ENCODE assay signal across 12 cellular contexts in genomic region chr12:2335109-2335508, GRCh38.
DNase-seq lines count a peak whose midpoint lies in the region; FAIRE-seq and TF ChIP-seq lines count a peak whose summit lies in the region.
"Had no signal": no experiment of that assay in that cellular context is flagged by ENCODE, and none has a peak within 500 bp of the region (broad histone marks: within the 10 kb centered on the region; RNA-seq: fewer than 3 reads in every experiment).

No MANE protein-coding gene starts in this region.

- no peak overlapping the region for H3K4me3 Mint-ChIP-seq in endodermal cell
- H3K4me3 Mint-ChIP-seq in activated T-cell treated with anti-CD3 and anti-CD28 coated beads, Interleukin-2, amount 50 U/mL, for 24 hours, result no peak overlapping the region
- H3K4me3 Mint-ChIP-seq: activated CD4-positive, alpha-beta memory T cell treated with anti-CD3 and anti-CD28 coated beads for 36 hours; CD8-positive, alpha-beta memory T cell; T-helper 2 cell treated with Interferon-gamma antibody and Interleukin-4, amounts not matched to agents 5 μg/mL and 100 μg/mL, for 36 hours had no signal

- FAIRE-seq in GM12891 (lab: Jason Lieb, UNC), result peak; percentile 28

- peak overlapping the region; percentile 92 for H3K27ac ChIP-seq in fibroblast of lung (ENCODE audit: insufficient read depth, low read length)
- H3K27ac ChIP-seq in skeletal muscle tissue (ENCODE audit: low read depth, low read length), result peak overlapping the region; percentile 99
- no peak overlapping the region for H3K27ac ChIP-seq in endodermal cell (ENCODE audit: low read depth, low read length)

- peak overlapping the region; percentile 11 for H3K4me2 ChIP-seq in fibroblast of lung (ENCODE audit: extremely low read depth, insufficient read depth, low read length)

- H3K9ac ChIP-seq in fibroblast of lung (ENCODE audit: insufficient read depth, low read length), result no peak overlapping the region
- no peak overlapping the region for H3K9ac ChIP-seq in skeletal muscle tissue (ENCODE audit: low read depth in 1 of 3, low read length in 3 of 3)
- H3K9ac ChIP-seq in endodermal cell (ENCODE audit: extremely low read depth, low read length, poor library complexity, severe bottlenecking), result no peak overlapping the region

- H3K27ac Mint-ChIP-seq in endodermal cell, result no peak overlapping the region
- no peak overlapping the region for H3K27ac Mint-ChIP-seq in activated T-cell treated with anti-CD3 and anti-CD28 coated beads, Interleukin-2, amount 50 U/mL, for 24 hours
- H3K27ac Mint-ChIP-seq: activated CD4-positive, alpha-beta memory T cell treated with anti-CD3 and anti-CD28 coated beads for 36 hours; CD8-positive, alpha-beta memory T cell; T-helper 2 cell treated with Interferon-gamma antibody and Interleukin-4, amounts not matched to agents 5 μg/mL and 100 μg/mL, for 36 hours had no signal

- H3K27me3 Mint-ChIP-seq in endodermal cell (ENCODE audit: insufficient read depth), result peaks cover 5% of the 10 kb centered on the region
- peaks cover 7% of the 10 kb centered on the region for H3K27me3 Mint-ChIP-seq in activated T-cell treated with anti-CD3 and anti-CD28 coated beads, Interleukin-2, amount 50 U/mL, for 24 hours

- H3K4me1 ChIP-seq in fibroblast of lung (ENCODE audit: control insufficient read depth, extremely low read depth, insufficient read depth, low read length) (peaks cover 40% of the 10 kb centered on the region), skeletal muscle tissue (ENCODE audit: control insufficient read depth in 3 of 3, insufficient read depth in 3 of 3, low read length in 3 of 3) (peaks cover 32 to 41% (median 32%) of the 10 kb centered on the region in 3 donors), endodermal cell (ENCODE audit: control insufficient read depth, insufficient read depth, low read length) (no peaks in the 10 kb centered on the region)

- no peaks in the 10 kb centered on the region for H3K36me3 ChIP-seq in fibroblast of lung (ENCODE audit: control insufficient read depth, insufficient read depth, low read length)
- no peaks in the 10 kb centered on the region for H3K36me3 ChIP-seq in skeletal muscle tissue (ENCODE audit: control insufficient read depth in 3 of 3, insufficient read depth in 3 of 3, low read length in 3 of 3)
- no peaks in the 10 kb centered on the region for H3K36me3 ChIP-seq in endodermal cell (ENCODE audit: control insufficient read depth, insufficient read depth, low read length)

- H3K9me3 ChIP-seq in fibroblast of lung (ENCODE audit: control insufficient read depth, insufficient read depth, low read depth, low read length) (no peaks in the 10 kb centered on the region), skeletal muscle tissue (ENCODE audit: control insufficient read depth in 3 of 3, low read length in 3 of 3) (no peaks in the 10 kb centered on the region), endodermal cell (ENCODE audit: control insufficient read depth, low read length) (no peaks in the 10 kb centered on the region)

- H3K27me3 ChIP-seq in fibroblast of lung (ENCODE audit: control insufficient read depth, insufficient read depth, low read length), result no peaks in the 10 kb centered on the region
- no peaks in the 10 kb centered on the region for H3K27me3 ChIP-seq in skeletal muscle tissue (ENCODE audit: control insufficient read depth in 3 of 3, insufficient read depth in 3 of 3, low read length in 3 of 3)
- H3K27me3 ChIP-seq in endodermal cell (ENCODE audit: control insufficient read depth, insufficient read depth, low read length, poor library complexity, severe bottlenecking), result no peaks in the 10 kb centered on the region

- H3K4me3 ChIP-seq in fibroblast of lung (replicated peaks in 1 of 4; ENCODE audit: control extremely low read depth in 1 of 4, insufficient read depth in 1 of 4, low read depth in 3 of 4, low read length in 4 of 4), result no peak overlapping the region
- no peak overlapping the region for H3K4me3 ChIP-seq in skeletal muscle tissue (ENCODE audit: low read length in 3 of 3)
- H3K4me3 ChIP-seq in endodermal cell (ENCODE audit: low read length), result no peak overlapping the region

- no peaks in the 10 kb centered on the region for H4K20me1 ChIP-seq in fibroblast of lung (ENCODE audit: control insufficient read depth, extremely low read depth, insufficient read depth, low read length)

- no peaks in the 10 kb centered on the region for H3K9me3 Mint-ChIP-seq in endodermal cell
- no peaks in the 10 kb centered on the region for H3K9me3 Mint-ChIP-seq in activated T-cell treated with anti-CD3 and anti-CD28 coated beads, Interleukin-2, amount 50 U/mL, for 24 hours
- H3K9me3 Mint-ChIP-seq: activated CD4-positive, alpha-beta memory T cell treated with anti-CD3 and anti-CD28 coated beads for 36 hours; CD8-positive, alpha-beta memory T cell; T-helper 2 cell treated with Interferon-gamma antibody and Interleukin-4, amounts not matched to agents 5 μg/mL and 100 μg/mL, for 36 hours had no signal

- H2AFZ ChIP-seq in fibroblast of lung (ENCODE audit: low read length), result no peak overlapping the region

- no peak for DNase-seq in GM12891 (ENCODE audit: insufficient read length, low spot score)
- DNase-seq in MV-4-11 (lab: John Stamatoyannopoulos, UW), result peak; percentile 28
- peak in 1 of 2 donors; percentile 25 for DNase-seq in fibroblast of lung (ENCODE audit: low read depth in 2 of 2)
- no peak for DNase-seq in endodermal cell
- no peak for DNase-seq in activated T-cell treated with anti-CD3 and anti-CD28 coated beads, Interleukin-2, amount 50 U/mL, for 24 hours
- no peak for DNase-seq in foreskin melanocyte
- DNase-seq: activated CD4-positive, alpha-beta memory T cell treated with anti-CD3 and anti-CD28 coated beads for 36 hours; activated naive CD4-positive, alpha-beta T cell; CD8-positive, alpha-beta memory T cell; PC-3 had no signal

- no peak for TF ChIP-seq POLR2A in GM12891 (IDR thresholded peaks at IDR 0.05; ENCODE audit: low read depth, low read length)

- peaks cover 4% of the 10 kb centered on the region for H3K4me1 Mint-ChIP-seq in endodermal cell
- peaks cover 6% of the 10 kb centered on the region for H3K4me1 Mint-ChIP-seq in activated T-cell treated with anti-CD3 and anti-CD28 coated beads, Interleukin-2, amount 50 U/mL, for 24 hours (ENCODE audit: low read depth)
- H3K4me1 Mint-ChIP-seq: CD8-positive, alpha-beta memory T cell had no signal

- H3K79me2 ChIP-seq in fibroblast of lung (ENCODE audit: control insufficient read depth, insufficient read depth, low read length), result no peaks in the 10 kb centered on the region

- TF ChIP-seq CTCF in fibroblast of lung (conservative IDR thresholded peaks at IDR 0.05 in 1 of 2, IDR thresholded peaks at IDR 0.05 in 1 of 2; ENCODE audit: low read depth in 1 of 2, low read length in 2 of 2), result no peak
- TF ChIP-seq CTCF in endodermal cell (conservative IDR thresholded peaks at IDR 0.05), result no peak

- WGBS in endodermal cell (ENCODE audit: insufficient coverage in 1 of 2, insufficient read length in 1 of 2), 2 experiments, result 91 to 100% methylated on average over 2 to 5 of the region's 5 CpGs

- no peaks in the 10 kb centered on the region for H3K36me3 Mint-ChIP-seq in endodermal cell (ENCODE audit: low read depth)
- H3K36me3 Mint-ChIP-seq in activated T-cell treated with anti-CD3 and anti-CD28 coated beads, Interleukin-2, amount 50 U/mL, for 24 hours (ENCODE audit: low read depth), result no peaks in the 10 kb centered on the region
- H3K36me3 Mint-ChIP-seq: activated CD4-positive, alpha-beta memory T cell treated with anti-CD3 and anti-CD28 coated beads for 36 hours; CD8-positive, alpha-beta memory T cell had no signal

TF ChIP-seq in GM12891, 5 proteins besides CTCF, POLR2A, EP300 and RAD21:
- TF ChIP-seq POU2F2 (IDR thresholded peaks at IDR 0.05; ENCODE audit: low read depth, low read length), result no peak
- TF ChIP-seq SPI1 (IDR thresholded peaks at IDR 0.05; ENCODE audit: low read depth, low read length), result no peak
- TF ChIP-seq PAX5 (IDR thresholded peaks at IDR 0.05; ENCODE audit: insufficient read depth, low read length, severe bottlenecking), result no peak
- no peak for TF ChIP-seq POLR2AphosphoS5 (IDR thresholded peaks at IDR 0.05; ENCODE audit: low read depth, low read length)
- TF ChIP-seq TAF1 (IDR thresholded peaks at IDR 0.05; ENCODE audit: low read depth, low read length), result no peak
